ENCODE assay signal across 12 cellular contexts in the genomic region with DNA sequence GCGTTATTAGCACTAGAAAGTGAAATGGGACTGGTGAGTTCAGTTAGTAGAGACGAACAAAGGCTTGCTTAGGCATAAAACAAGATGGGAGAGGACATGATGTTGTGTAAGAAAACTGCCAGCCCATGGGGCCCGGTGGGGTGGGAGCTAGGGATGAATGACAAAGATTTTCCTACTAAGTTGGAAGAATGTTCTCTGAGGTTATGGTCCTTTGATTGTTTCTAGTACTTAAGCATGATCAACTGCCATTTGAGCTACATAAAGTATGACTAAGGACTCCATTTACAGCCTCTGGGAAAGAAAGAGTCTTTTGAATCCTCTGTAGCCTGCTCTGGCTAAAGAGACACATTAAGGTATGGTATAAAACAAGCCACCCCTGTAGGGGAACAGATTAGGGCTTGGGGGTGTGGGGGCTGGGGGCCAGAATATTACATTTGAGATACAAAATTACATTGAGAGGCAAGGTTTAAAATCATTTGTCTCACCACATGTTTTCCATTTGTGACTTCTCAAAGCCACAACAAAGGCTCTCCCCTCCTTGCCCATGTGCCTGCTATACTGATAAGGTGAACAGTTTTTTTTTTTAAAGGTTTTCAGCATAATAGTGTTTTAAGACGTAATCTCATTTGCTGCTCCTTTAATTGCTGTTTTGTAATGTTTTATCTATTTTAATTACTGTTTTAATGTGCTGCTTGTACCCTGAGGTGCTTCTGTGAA.
DNase-seq lines count a peak whose midpoint lies in the region; ATAC-seq and TF ChIP-seq lines count a peak whose summit lies in the region.
"Had no signal": no experiment of that assay in that cellular context is flagged by ENCODE, and none has a peak within 500 bp of the region (broad histone marks: within the 10 kb centered on the region; RNA-seq: fewer than 3 reads in every experiment).

No MANE protein-coding gene starts in this region.

- no peaks in the 10 kb centered on the region for H3F3A ChIP-seq in PC-3 (ENCODE audit: low read length, unreplicated experiment)

- 81 to 92% methylated on average over 4 of the region's 4 CpGs for WGBS in esophagus squamous epithelium, 2 donors

- H3K4me1 ChIP-seq in PC-3 (ENCODE audit: insufficient read depth, low read length): peaks cover 26% of the 10 kb centered on the region
- H3K4me1 ChIP-seq in esophagus squamous epithelium: peaks cover 0 to 21% (median 10%) of the 10 kb centered on the region in 3 donors
- H3K4me1 ChIP-seq in vagina: peaks cover 14% of the 10 kb centered on the region

- no peaks in the 10 kb centered on the region for H3K9me2 ChIP-seq in PC-3 (replicated peaks; ENCODE audit: low read length)

- no peaks in the 10 kb centered on the region for H3K9me3 Mint-ChIP-seq in activated CD8-positive, alpha-beta T cell treated with anti-CD3 and anti-CD28 coated beads for 36 hours
- no peaks in the 10 kb centered on the region for H3K9me3 Mint-ChIP-seq in activated CD8-positive, alpha-beta T cell treated with anti-CD3 and anti-CD28 coated beads, Interleukin-2, amount 10 ng/mL, durations not matched to agents 7 days and 5 days (ENCODE audit: insufficient read depth)
- H3K9me3 Mint-ChIP-seq: IgD-negative memory B cell; stimulated activated naive B cell treated with anti-CD40 and anti-IgM and Interleukin-4, amounts not matched to agents 10 μg/mL and 1 μg/mL and 100 μg/mL, for 72 hours had no signal

- ATAC-seq in activated CD8-positive, alpha-beta T cell treated with anti-CD3 and anti-CD28 coated beads for 36 hours: no peak
- ATAC-seq in activated CD8-positive, alpha-beta T cell treated with anti-CD3 and anti-CD28 coated beads, Interleukin-2, amount 10 ng/mL, durations not matched to agents 7 days and 5 days: no peak
- ATAC-seq in PC-3 (no peak), HG03342 (IDR thresholded peaks at IDR 0.05; ENCODE audit: unreplicated experiment) (no peak), HG02798 (IDR thresholded peaks at IDR 0.05; ENCODE audit: poor library complexity, unreplicated experiment) (no peak)

- no peak for TF ChIP-seq CTCF in activated CD8-positive, alpha-beta T cell treated with anti-CD3 and anti-CD28 coated beads for 36 hours (IDR thresholded peaks at IDR 0.05)
- no peak for TF ChIP-seq CTCF in PC-3 (conservative IDR thresholded peaks at IDR 0.05; ENCODE audit: low read depth, low read length)
- TF ChIP-seq CTCF in esophagus squamous epithelium (IDR thresholded peaks at IDR 0.05): no peak
- no peak for TF ChIP-seq CTCF in vagina (IDR thresholded peaks at IDR 0.05)

- no peak overlapping the region for H3K27ac Mint-ChIP-seq in activated CD8-positive, alpha-beta T cell treated with anti-CD3 and anti-CD28 coated beads for 36 hours
- H3K27ac Mint-ChIP-seq in activated CD8-positive, alpha-beta T cell treated with anti-CD3 and anti-CD28 coated beads, Interleukin-2, amount 10 ng/mL, durations not matched to agents 7 days and 5 days: no peak overlapping the region
- H3K27ac Mint-ChIP-seq: IgD-negative memory B cell; stimulated activated naive B cell treated with anti-CD40 and anti-IgM and Interleukin-4, amounts not matched to agents 10 μg/mL and 1 μg/mL and 100 μg/mL, for 72 hours had no signal

- H3K79me2 ChIP-seq in PC-3 (ENCODE audit: low read length): no peaks in the 10 kb centered on the region

- POLR2A ChIA-PET in activated CD8-positive, alpha-beta T cell treated with anti-CD3 and anti-CD28 coated beads for 36 hours (lab: Charles Lee): no interaction called here
- POLR2A ChIA-PET in activated CD8-positive, alpha-beta T cell treated with anti-CD3 and anti-CD28 coated beads, Interleukin-2, amount 10 ng/mL, durations not matched to agents 7 days and 5 days (lab: Charles Lee): no interaction called here
- POLR2A ChIA-PET in PC-3 (lab: Charles Lee; ENCODE audit: unreplicated experiment): interaction anchor here (0.6 kb wide), 1 partner anchor 159 kb away, joined by 19 read pairs; no protein-coding TSS in a partner anchor

- intact Hi-C loops in activated CD8-positive, alpha-beta T cell treated with anti-CD3 and anti-CD28 coated beads for 36 hours (cut with micrococcal nuclease): loop anchor here (10.0 kb wide), 1 partner anchor 318 kb away; no protein-coding TSS in a partner anchor
- intact Hi-C loops in PC-3 (cut with micrococcal nuclease) (loop anchor here (5.0 kb wide), 3 partner anchors 111 to 306 kb away; no protein-coding TSS in a partner anchor), esophagus squamous epithelium (cut with DNase I) (no loop called here), vagina (cut with DNase I) (no loop called here)

- H3K9me3 ChIP-seq in PC-3 (ENCODE audit: low read length) (no peaks in the 10 kb centered on the region), esophagus squamous epithelium (no peaks in the 10 kb centered on the region), vagina (no peaks in the 10 kb centered on the region)

- H4K20me1 ChIP-seq in PC-3 (ENCODE audit: low read length): no peaks in the 10 kb centered on the region

- CTCF ChIA-PET in activated CD8-positive, alpha-beta T cell treated with anti-CD3 and anti-CD28 coated beads for 36 hours (lab: Charles Lee): interaction anchor here (2.8 kb wide), 1 partner anchor 10 kb away, joined by 21 read pairs; no protein-coding TSS in a partner anchor
- CTCF ChIA-PET in activated CD8-positive, alpha-beta T cell treated with anti-CD3 and anti-CD28 coated beads, Interleukin-2, amount 10 ng/mL, durations not matched to agents 7 days and 5 days (lab: Charles Lee): interaction anchor here (1.0 to 3.3 kb wide), 3 partner anchors 10 to 231 kb away, joined by 3 to 16 read pairs (median 5); no protein-coding TSS in a partner anchor
- CTCF ChIA-PET in PC-3 (lab: Charles Lee): no interaction called here

- no peak for TF ChIP-seq POLR2A in esophagus squamous epithelium (IDR thresholded peaks at IDR 0.05)
- TF ChIP-seq POLR2A in vagina (IDR thresholded peaks at IDR 0.05): no peak

- peak overlapping the region; percentile 92 for H3K27ac ChIP-seq in PC-3 (ENCODE audit: low read length)
- H3K27ac ChIP-seq in esophagus squamous epithelium: peak overlapping the region; percentile 1 to 73 (median 49)
- no peak overlapping the region for H3K27ac ChIP-seq in vagina

- H3K4me2 ChIP-seq in PC-3 (ENCODE audit: low read length): peak overlapping the region; percentile 68

- no peak overlapping the region for H3K4me3 Mint-ChIP-seq in activated CD8-positive, alpha-beta T cell treated with anti-CD3 and anti-CD28 coated beads for 36 hours
- no peak overlapping the region for H3K4me3 Mint-ChIP-seq in activated CD8-positive, alpha-beta T cell treated with anti-CD3 and anti-CD28 coated beads, Interleukin-2, amount 10 ng/mL, durations not matched to agents 7 days and 5 days
- H3K4me3 Mint-ChIP-seq: IgD-negative memory B cell; stimulated activated naive B cell treated with anti-CD40 and anti-IgM and Interleukin-4, amounts not matched to agents 10 μg/mL and 1 μg/mL and 100 μg/mL, for 72 hours had no signal

- no peaks in the 10 kb centered on the region for H3K36me3 Mint-ChIP-seq in activated CD8-positive, alpha-beta T cell treated with anti-CD3 and anti-CD28 coated beads for 36 hours (ENCODE audit: low read depth)
- no peaks in the 10 kb centered on the region for H3K36me3 Mint-ChIP-seq in activated CD8-positive, alpha-beta T cell treated with anti-CD3 and anti-CD28 coated beads, Interleukin-2, amount 10 ng/mL, durations not matched to agents 7 days and 5 days (ENCODE audit: low read depth)

- H2AFZ ChIP-seq in PC-3 (ENCODE audit: low read length): 0 out of 2 replicates have a peak overlapping the region, but pooled peaks have one; percentile 42

- no peak overlapping the region for H3K4me3 ChIP-seq in PC-3 (ENCODE audit: low read length)
- no peak overlapping the region for H3K4me3 ChIP-seq in esophagus squamous epithelium
- H3K4me3 ChIP-seq in skeletal muscle cell (ENCODE audit: low read depth, low read length): no peak overlapping the region
- H3K4me3 ChIP-seq in vagina: no peak overlapping the region

- H3K27me3 ChIP-seq in PC-3 (ENCODE audit: low read length): no peaks in the 10 kb centered on the region
- H3K27me3 ChIP-seq in esophagus squamous epithelium: no peaks in the 10 kb centered on the region
- no peaks in the 10 kb centered on the region for H3K27me3 ChIP-seq in vagina

- peak; percentile 15 for DNase-seq in activated CD8-positive, alpha-beta T cell treated with anti-CD3 and anti-CD28 coated beads for 36 hours
- DNase-seq in activated CD8-positive, alpha-beta T cell treated with anti-CD3 and anti-CD28 coated beads, Interleukin-2, amount 10 ng/mL, durations not matched to agents 7 days and 5 days: no peak
- peak; percentile 9 for DNase-seq in PC-3
- no peak for DNase-seq in esophagus squamous epithelium (lab: John Stamatoyannopoulos, UW)
- DNase-seq in skeletal muscle cell (ENCODE audit: low read depth): peak; percentile 18
- DNase-seq in vagina (ENCODE audit: extremely low spot score in 2 of 2): no peak
- DNase-seq: NCI-H2107; stimulated activated naive B cell treated with anti-CD40 and anti-IgM and Interleukin-4, amounts not matched to agents 10 μg/mL and 1 μg/mL and 100 μg/mL, for 72 hours had no signal

- no TSS peak for BruUV-seq in PC-3 (replicated peaks; lab: Mats Ljungman, UMichigan)

- H3K36me3 ChIP-seq in PC-3 (ENCODE audit: low read depth, low read length) (no peaks in the 10 kb centered on the region), esophagus squamous epithelium (no peaks in the 10 kb centered on the region), vagina (no peaks in the 10 kb centered on the region)

- H3K4me1 Mint-ChIP-seq in activated CD8-positive, alpha-beta T cell treated with anti-CD3 and anti-CD28 coated beads for 36 hours (ENCODE audit: low read depth): peaks cover 31% of the 10 kb centered on the region
- H3K4me1 Mint-ChIP-seq in activated CD8-positive, alpha-beta T cell treated with anti-CD3 and anti-CD28 coated beads, Interleukin-2, amount 10 ng/mL, durations not matched to agents 7 days and 5 days (ENCODE audit: low read depth): peaks cover 19% of the 10 kb centered on the region

- no peaks in the 10 kb centered on the region for H3K27me3 Mint-ChIP-seq in activated CD8-positive, alpha-beta T cell treated with anti-CD3 and anti-CD28 coated beads for 36 hours
- no peaks in the 10 kb centered on the region for H3K27me3 Mint-ChIP-seq in activated CD8-positive, alpha-beta T cell treated with anti-CD3 and anti-CD28 coated beads, Interleukin-2, amount 10 ng/mL, durations not matched to agents 7 days and 5 days (ENCODE audit: low read depth)
- H3K27me3 Mint-ChIP-seq: IgD-negative memory B cell; naive thymus-derived CD4-positive, alpha-beta T cell; stimulated activated naive B cell treated with anti-CD40 and anti-IgM and Interleukin-4, amounts not matched to agents 10 μg/mL and 1 μg/mL and 100 μg/mL, for 72 hours had no signal

- H3K9ac ChIP-seq in PC-3 (ENCODE audit: low read length): peak overlapping the region; percentile 43

Comparison
In these comparisons a context has a peak if more than half of its experiments do, and no peak if none do; other contexts are left out.
1. DNase-seq: peak in activated CD8-positive, alpha-beta T cell treated with anti-CD3 and anti-CD28 coated beads for 36 hours (single experiment), PC-3 (single experiment) and skeletal muscle cell (single experiment); none in activated CD8-positive, alpha-beta T cell treated with anti-CD3 and anti-CD28 coated beads, Interleukin-2, amount 10 ng/mL, durations not matched to agents 7 days and 5 days (single experiment), esophagus squamous epithelium (single experiment) and vagina (0 of 2).
2. intact Hi-C loops: an anchor here in activated CD8-positive, alpha-beta T cell treated with anti-CD3 and anti-CD28 coated beads for 36 hours (10.0 kb wide) and PC-3 (5.0 kb wide); none called in esophagus squamous epithelium and vagina.